In genomic region chr3:12560505-12561188, GRCh38 we compare ENCODE assay signal across 9 cellular contexts. TPM values are rescaled to one million over a fixed set of nuclear protein-coding genes. Genes with fewer than 3 reads are reported as not detected.
DNase-seq lines count a peak whose midpoint lies in the region; ATAC-seq and TF ChIP-seq lines count a peak whose summit lies in the region.
"Had no signal": no experiment of that assay in that cellular context is flagged by ENCODE, and none has a peak within 500 bp of the region (broad histone marks: within the 10 kb centered on the region; RNA-seq: fewer than 3 reads in every experiment).

No MANE protein-coding gene starts in this region.

- peak; percentile 53 for ATAC-seq in HG02973 (IDR thresholded peaks at IDR 0.05; ENCODE audit: unreplicated experiment)
- ATAC-seq in activated CD8-positive, alpha-beta T cell treated with anti-CD3 and anti-CD28 coated beads, Interleukin-2, amount 10 ng/mL, durations not matched to agents 7 days and 5 days: no peak
- ATAC-seq in stimulated activated memory B cell treated with anti-CD40 and anti-IgM and Interleukin-4, amounts not matched to agents 10 μg/mL and 1 μg/mL and 100 μg/mL, for 72 hours: peak; percentile 59

- H3K4me3 ChIP-seq in smooth muscle cell: no peak overlapping the region

- H2AFZ ChIP-seq in smooth muscle cell (ENCODE audit: low read depth): no peak overlapping the region

- no peaks in the 10 kb centered on the region for H3K27me3 ChIP-seq in smooth muscle cell (ENCODE audit: low read depth)

- no peak overlapping the region for H3K4me3 Mint-ChIP-seq in activated naive CD4-positive, alpha-beta T cell treated with anti-CD3 and anti-CD28 coated beads, Interleukin-2, amount 10 ng/mL, durations not matched to agents 7 days and 5 days
- H3K4me3 Mint-ChIP-seq in activated CD8-positive, alpha-beta T cell treated with anti-CD3 and anti-CD28 coated beads, Interleukin-2, amount 10 ng/mL, durations not matched to agents 7 days and 5 days: no peak overlapping the region
- peak overlapping the region; percentile 19 for H3K4me3 Mint-ChIP-seq in stimulated activated memory B cell treated with anti-CD40 and anti-IgM and Interleukin-4, amounts not matched to agents 10 μg/mL and 1 μg/mL and 100 μg/mL, for 72 hours

- peaks cover 2% of the 10 kb centered on the region for H3K9me3 Mint-ChIP-seq in activated naive CD4-positive, alpha-beta T cell treated with anti-CD3 and anti-CD28 coated beads, Interleukin-2, amount 10 ng/mL, durations not matched to agents 7 days and 5 days
- no peaks in the 10 kb centered on the region for H3K9me3 Mint-ChIP-seq in activated CD8-positive, alpha-beta T cell treated with anti-CD3 and anti-CD28 coated beads, Interleukin-2, amount 10 ng/mL, durations not matched to agents 7 days and 5 days (ENCODE audit: insufficient read depth)
- peaks cover 3% of the 10 kb centered on the region for H3K9me3 Mint-ChIP-seq in stimulated activated memory B cell treated with anti-CD40 and anti-IgM and Interleukin-4, amounts not matched to agents 10 μg/mL and 1 μg/mL and 100 μg/mL, for 72 hours

- WGBS in smooth muscle cell (ENCODE audit: low lambda C conversion rate): 93% methylated on average over 5 of the region's 5 CpGs

- peak overlapping the region; percentile 64 for H3K27ac Mint-ChIP-seq in activated naive CD4-positive, alpha-beta T cell treated with anti-CD3 and anti-CD28 coated beads, Interleukin-2, amount 10 ng/mL, durations not matched to agents 7 days and 5 days
- peak overlapping the region; percentile 50 for H3K27ac Mint-ChIP-seq in activated CD8-positive, alpha-beta T cell treated with anti-CD3 and anti-CD28 coated beads, Interleukin-2, amount 10 ng/mL, durations not matched to agents 7 days and 5 days
- peak overlapping the region; percentile 41 for H3K27ac Mint-ChIP-seq in stimulated activated memory B cell treated with anti-CD40 and anti-IgM and Interleukin-4, amounts not matched to agents 10 μg/mL and 1 μg/mL and 100 μg/mL, for 72 hours

- peaks cover 12% of the 10 kb centered on the region for H3K36me3 Mint-ChIP-seq in activated naive CD4-positive, alpha-beta T cell treated with anti-CD3 and anti-CD28 coated beads, Interleukin-2, amount 10 ng/mL, durations not matched to agents 7 days and 5 days
- peaks cover 11% of the 10 kb centered on the region for H3K36me3 Mint-ChIP-seq in activated CD8-positive, alpha-beta T cell treated with anti-CD3 and anti-CD28 coated beads, Interleukin-2, amount 10 ng/mL, durations not matched to agents 7 days and 5 days (ENCODE audit: low read depth)
- peaks cover 14% of the 10 kb centered on the region for H3K36me3 Mint-ChIP-seq in stimulated activated memory B cell treated with anti-CD40 and anti-IgM and Interleukin-4, amounts not matched to agents 10 μg/mL and 1 μg/mL and 100 μg/mL, for 72 hours

- H3F3A ChIP-seq in smooth muscle cell (ENCODE audit: low read depth): no peaks in the 10 kb centered on the region

- H3K4me2 ChIP-seq in smooth muscle cell: no peak overlapping the region

- peaks cover 81% of the 10 kb centered on the region for H3K79me2 ChIP-seq in smooth muscle cell (ENCODE audit: low read depth)

- CTCF ChIA-PET in activated naive CD4-positive, alpha-beta T cell treated with anti-CD3 and anti-CD28 coated beads, Interleukin-2, amount 10 ng/mL, durations not matched to agents 7 days and 5 days (lab: Charles Lee): no interaction called here
- CTCF ChIA-PET in activated CD8-positive, alpha-beta T cell treated with anti-CD3 and anti-CD28 coated beads, Interleukin-2, amount 10 ng/mL, durations not matched to agents 7 days and 5 days (lab: Charles Lee): no interaction called here

- H3K9ac ChIP-seq in smooth muscle cell (ENCODE audit: low read depth): no peak overlapping the region

- DNase-seq in activated naive CD4-positive, alpha-beta T cell treated with anti-CD3 and anti-CD28 coated beads, Interleukin-2, amount 10 ng/mL, durations not matched to agents 7 days and 5 days: no peak
- DNase-seq in activated naive CD4-positive, alpha-beta T cell treated with Interleukin-2 at 50 U/mL for 16 hours: no peak
- DNase-seq in activated CD8-positive, alpha-beta T cell treated with anti-CD3 and anti-CD28 coated beads, Interleukin-2, amount 10 ng/mL, durations not matched to agents 7 days and 5 days: peak; percentile 40
- DNase-seq in activated CD8-positive, alpha-beta memory T cell treated with anti-CD3 and anti-CD28 coated beads for 24 hours: no peak
- DNase-seq in occipital lobe (lab: John Stamatoyannopoulos, UW) (no peak), smooth muscle cell (lab: John Stamatoyannopoulos, UW; ENCODE audit: unreplicated experiment) (no peak)

- H3K4me1 Mint-ChIP-seq in activated naive CD4-positive, alpha-beta T cell treated with anti-CD3 and anti-CD28 coated beads, Interleukin-2, amount 10 ng/mL, durations not matched to agents 7 days and 5 days: peaks cover 47% of the 10 kb centered on the region
- H3K4me1 Mint-ChIP-seq in activated CD8-positive, alpha-beta T cell treated with anti-CD3 and anti-CD28 coated beads, Interleukin-2, amount 10 ng/mL, durations not matched to agents 7 days and 5 days (ENCODE audit: low read depth): peaks cover 46% of the 10 kb centered on the region
- H3K4me1 Mint-ChIP-seq in stimulated activated memory B cell treated with anti-CD40 and anti-IgM and Interleukin-4, amounts not matched to agents 10 μg/mL and 1 μg/mL and 100 μg/mL, for 72 hours: peaks cover 67% of the 10 kb centered on the region

- no peaks in the 10 kb centered on the region for H3K36me3 ChIP-seq in smooth muscle cell (ENCODE audit: low read depth)

- no peak for TF ChIP-seq CTCF in smooth muscle cell (IDR thresholded peaks at IDR 0.05; ENCODE audit: borderline replicate concordance, insufficient read depth, poor library complexity, severe bottlenecking)

- peaks cover 6% of the 10 kb centered on the region for H3K27me3 Mint-ChIP-seq in activated naive CD4-positive, alpha-beta T cell treated with anti-CD3 and anti-CD28 coated beads, Interleukin-2, amount 10 ng/mL, durations not matched to agents 7 days and 5 days
- peaks cover 3% of the 10 kb centered on the region for H3K27me3 Mint-ChIP-seq in activated CD8-positive, alpha-beta T cell treated with anti-CD3 and anti-CD28 coated beads, Interleukin-2, amount 10 ng/mL, durations not matched to agents 7 days and 5 days (ENCODE audit: low read depth)
- H3K27me3 Mint-ChIP-seq in stimulated activated memory B cell treated with anti-CD40 and anti-IgM and Interleukin-4, amounts not matched to agents 10 μg/mL and 1 μg/mL and 100 μg/mL, for 72 hours: peaks cover 2% of the 10 kb centered on the region

- no peaks in the 10 kb centered on the region for H3K9me3 ChIP-seq in smooth muscle cell (replicated peaks; ENCODE audit: low read depth)

- H3K27ac ChIP-seq in smooth muscle cell (ENCODE audit: low read depth): no peak overlapping the region

- H3K4me1 ChIP-seq in smooth muscle cell (ENCODE audit: low read depth): peaks cover 28% of the 10 kb centered on the region

- H4K20me1 ChIP-seq in smooth muscle cell (ENCODE audit: low read depth): peaks cover 80% of the 10 kb centered on the region

- POLR2A ChIA-PET in activated CD8-positive, alpha-beta T cell treated with anti-CD3 and anti-CD28 coated beads, Interleukin-2, amount 10 ng/mL, durations not matched to agents 7 days and 5 days (lab: Charles Lee): interaction anchor here (1.0 kb wide), 2 partner anchors 76 to 102 kb away, joined by 3 read pairs; partner anchors contain the start of gene TSEN2

RNA-seq across cellular contexts. Expression of gene MKRN2, which starts 3.8 kb away (rescaled TPM):
- total RNA-seq in activated CD8-positive, alpha-beta T cell treated with anti-CD3 and anti-CD28 coated beads, Interleukin-2, amount 10 ng/mL, durations not matched to agents 7 days and 5 days: 10 to 100 TPM; 21.0 to 22.5 TPM
- 33.8 TPM for total RNA-seq in occipital lobe
- total RNA-seq in smooth muscle cell: 29.3 and 40.1 TPM in 2 replicates
- polyA plus RNA-seq in smooth muscle cell: 36.6 and 38.3 TPM in 2 replicates

RNA-seq across cellular contexts. Expression of gene MKRN2OS, which starts 15.3 kb away (rescaled TPM):
- not detected for total RNA-seq in activated CD8-positive, alpha-beta T cell treated with anti-CD3 and anti-CD28 coated beads, Interleukin-2, amount 10 ng/mL, durations not matched to agents 7 days and 5 days
- total RNA-seq in occipital lobe: not detected
- not detected in 2 replicates for total RNA-seq in smooth muscle cell
- 1.1 TPM in 1 of 2 replicates, not detected in the other for polyA plus RNA-seq in smooth muscle cell
- total RNA-seq: pulmonary artery endothelial cell had no signal
